In the genomic region with DNA sequence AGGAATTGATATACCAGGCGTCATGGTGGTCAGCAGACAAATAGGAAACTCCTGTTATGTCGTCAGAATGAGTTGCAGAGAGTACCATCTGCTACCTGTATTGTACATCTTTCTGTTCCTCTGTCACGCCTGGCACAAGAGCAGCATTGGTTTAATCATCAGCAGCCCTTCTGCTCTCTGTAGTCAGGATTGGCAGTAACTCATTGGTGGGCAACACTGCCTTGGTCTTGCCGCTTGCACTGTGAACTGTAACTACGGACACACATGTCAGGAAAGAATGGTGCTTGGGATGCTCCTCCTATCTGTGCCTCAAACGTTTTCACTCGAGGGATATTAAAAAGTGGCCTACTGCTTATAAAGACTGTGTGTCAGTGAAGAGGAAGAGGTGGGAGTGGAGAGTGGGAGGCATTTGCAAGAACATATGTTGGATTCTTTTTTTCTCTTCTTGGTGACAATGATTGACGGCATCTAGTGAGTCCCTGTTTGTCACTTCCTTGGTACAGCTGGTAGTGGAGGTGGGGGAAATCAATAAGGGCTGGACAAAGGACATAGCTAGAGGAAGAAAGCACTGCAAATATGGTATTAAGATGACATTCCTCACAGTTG, we compare ENCODE assay signal across 1 cellular context.
TF ChIP-seq lines count a peak whose summit lies in the region.

No MANE protein-coding gene starts in this region.

TF ChIP-seq in GM12878, 131 proteins besides CTCF, POLR2A, EP300 and RAD21 (continued from another document and continues in another):
- TF ChIP-seq FOXK2 (IDR thresholded peaks at IDR 0.05) (no peak), BMI1 (IDR thresholded peaks at IDR 0.05; ENCODE audit: borderline replicate concordance) (0 out of 2 replicates have a peak, but pooled peaks have one; percentile 54), LARP7 (IDR thresholded peaks at IDR 0.05) (no peak), RELA (IDR thresholded peaks at IDR 0.05; ENCODE audit: borderline replicate concordance, partially characterized antibody) (no peak), FOS (IDR thresholded peaks at IDR 0.05; ENCODE audit: borderline replicate concordance, extremely low read depth, insufficient read length) (no peak), CBX3 (IDR thresholded peaks at IDR 0.05; ENCODE audit: borderline replicate concordance, low read depth) (no peak), DPF2 (IDR thresholded peaks at IDR 0.05) (peak; percentile 20; the same call in 1 of the 2 replicates), MEF2A (IDR thresholded peaks at IDR 0.05; ENCODE audit: insufficient read depth, low read depth, low read length) (0 out of 2 replicates have a peak, but pooled peaks have one; percentile 31), SIN3A (IDR thresholded peaks at IDR 0.05; ENCODE audit: low read depth, low read length) (no peak), CHD2 (IDR thresholded peaks at IDR 0.05; ENCODE audit: borderline replicate concordance, low read depth, low read length) (no peak), ZSCAN29 (IDR thresholded peaks at IDR 0.05) (no peak), TAF1 (IDR thresholded peaks at IDR 0.05; ENCODE audit: borderline replicate concordance, low read depth, low read length) (no peak), SREBF1 (IDR thresholded peaks at IDR 0.05; ENCODE audit: low read length) (no peak), EGR1 (IDR thresholded peaks at IDR 0.05; ENCODE audit: borderline replicate concordance in 1 of 2, low read depth in 2 of 2, low read length in 2 of 2) (peak in 1 of 2 experiments; percentile 54; a peak in 1 of 3 replicates), RB1 (IDR thresholded peaks at IDR 0.05; ENCODE audit: borderline replicate concordance) (no peak), KLF5 (IDR thresholded peaks at IDR 0.05; ENCODE audit: partially characterized antibody) (no peak), KAT2A (conservative IDR thresholded peaks at IDR 0.05; ENCODE audit: control insufficient read depth, low read depth, low read length) (no peak), RCOR1 (conservative IDR thresholded peaks at IDR 0.05; ENCODE audit: low read depth, low read length) (no peak), FOXM1 (IDR thresholded peaks at IDR 0.05; ENCODE audit: low read depth, low read length) (no peak), HDAC2 (IDR thresholded peaks at IDR 0.05) (no peak), ZNF24 (IDR thresholded peaks at IDR 0.05) (no peak), MTA3 (IDR thresholded peaks at IDR 0.05; ENCODE audit: borderline replicate concordance, low read length) (no peak), IKZF2 (IDR thresholded peaks at IDR 0.05) (peak in 1 of 2 experiments; percentile 11; a peak in 1 of 4 replicates), ZNF217 (IDR thresholded peaks at IDR 0.05) (no peak), CREB1 (IDR thresholded peaks at IDR 0.05; ENCODE audit: low read depth) (0 out of 2 replicates have a peak, but pooled peaks have one; percentile 19), STAT1 (conservative IDR thresholded peaks at IDR 0.05) (no peak), SPI1 (IDR thresholded peaks at IDR 0.05; ENCODE audit: borderline replicate concordance, insufficient read depth, low read depth, low read length) (no peak; the same call in 1 of the 2 replicates), CEBPB (IDR thresholded peaks at IDR 0.05; ENCODE audit: borderline replicate concordance in 1 of 2, low read depth in 2 of 2, low read length in 2 of 2) (no peak), IKZF1 (conservative IDR thresholded peaks at IDR 0.05) (0 out of 2 replicates have a peak, but pooled peaks have one; percentile 12), NBN (IDR thresholded peaks at IDR 0.05) (no peak), BHLHE40 (IDR thresholded peaks at IDR 0.05; ENCODE audit: borderline replicate concordance in 1 of 2, low read depth in 2 of 2, low read length in 1 of 2) (peak in 1 of 2 experiments; percentile 49; a peak in 2 of 4 replicates), TARDBP (IDR thresholded peaks at IDR 0.05; ENCODE audit: borderline replicate concordance) (no peak), ZNF622 (IDR thresholded peaks at IDR 0.05) (no peak), SP1 (IDR thresholded peaks at IDR 0.05; ENCODE audit: low read depth, low read length) (peak; percentile 20), TCF12 (IDR thresholded peaks at IDR 0.05; ENCODE audit: low read depth, low read length) (0 out of 2 replicates have a peak, but pooled peaks have one; percentile 18), IRF4 (IDR thresholded peaks at IDR 0.05; ENCODE audit: low read depth, low read length) (0 out of 2 replicates have a peak, but pooled peaks have one; percentile 17), CREM (IDR thresholded peaks at IDR 0.05; ENCODE audit: low read depth) (peak; percentile 60), ZNF384 (IDR thresholded peaks at IDR 0.05; ENCODE audit: borderline replicate concordance, low read depth, low read length) (peak; percentile 54; the same call in 1 of the 2 replicates), ESRRA (IDR thresholded peaks at IDR 0.05; ENCODE audit: low read length) (no peak), GABPA (IDR thresholded peaks at IDR 0.05; ENCODE audit: low read depth) (0 out of 2 replicates have a peak, but pooled peaks have one; percentile 22), SUZ12 (IDR thresholded peaks at IDR 0.05; ENCODE audit: unreplicated experiment) (no peak), PAX8 (IDR thresholded peaks at IDR 0.05) (no peak), YY1 (IDR thresholded peaks at IDR 0.05; ENCODE audit: low read depth, low read length) (no peak), BRCA1 (IDR thresholded peaks at IDR 0.05; ENCODE audit: low read depth, low read length) (no peak), NR2C2 (IDR thresholded peaks at IDR 0.05; ENCODE audit: borderline replicate concordance, control insufficient read depth, insufficient read length, low read depth) (no peak), CBX5 (IDR thresholded peaks at IDR 0.05; ENCODE audit: low read depth) (0 out of 2 replicates have a peak, but pooled peaks have one; percentile 25), ZZZ3 (IDR thresholded peaks at IDR 0.05; ENCODE audit: control insufficient read depth, insufficient read length, low read depth) (no peak), MXI1 (IDR thresholded peaks at IDR 0.05; ENCODE audit: low read depth, low read length) (no peak), MTA2 (IDR thresholded peaks at IDR 0.05; ENCODE audit: low read depth) (peak; percentile 57; the same call in 1 of the 2 replicates)
- TF ChIP-seq, protein P1, sequence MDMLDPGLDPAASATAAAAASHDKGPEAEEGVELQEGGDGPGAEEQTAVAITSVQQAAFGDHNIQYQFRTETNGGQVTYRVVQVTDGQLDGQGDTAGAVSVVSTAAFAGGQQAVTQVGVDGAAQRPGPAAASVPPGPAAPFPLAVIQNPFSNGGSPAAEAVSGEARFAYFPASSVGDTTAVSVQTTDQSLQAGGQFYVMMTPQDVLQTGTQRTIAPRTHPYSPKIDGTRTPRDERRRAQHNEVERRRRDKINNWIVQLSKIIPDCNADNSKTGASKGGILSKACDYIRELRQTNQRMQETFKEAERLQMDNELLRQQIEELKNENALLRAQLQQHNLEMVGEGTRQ (IDR thresholded peaks at IDR 0.05; ENCODE audit: borderline replicate concordance, low read depth, low read length), result no peak
- TF ChIP-seq, protein P2, sequence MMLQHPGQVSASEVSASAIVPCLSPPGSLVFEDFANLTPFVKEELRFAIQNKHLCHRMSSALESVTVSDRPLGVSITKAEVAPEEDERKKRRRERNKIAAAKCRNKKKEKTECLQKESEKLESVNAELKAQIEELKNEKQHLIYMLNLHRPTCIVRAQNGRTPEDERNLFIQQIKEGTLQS (IDR thresholded peaks at IDR 0.05; ENCODE audit: borderline replicate concordance, extremely low read depth, low read depth, low read length), result no peak
- TF ChIP-seq, protein P3, sequence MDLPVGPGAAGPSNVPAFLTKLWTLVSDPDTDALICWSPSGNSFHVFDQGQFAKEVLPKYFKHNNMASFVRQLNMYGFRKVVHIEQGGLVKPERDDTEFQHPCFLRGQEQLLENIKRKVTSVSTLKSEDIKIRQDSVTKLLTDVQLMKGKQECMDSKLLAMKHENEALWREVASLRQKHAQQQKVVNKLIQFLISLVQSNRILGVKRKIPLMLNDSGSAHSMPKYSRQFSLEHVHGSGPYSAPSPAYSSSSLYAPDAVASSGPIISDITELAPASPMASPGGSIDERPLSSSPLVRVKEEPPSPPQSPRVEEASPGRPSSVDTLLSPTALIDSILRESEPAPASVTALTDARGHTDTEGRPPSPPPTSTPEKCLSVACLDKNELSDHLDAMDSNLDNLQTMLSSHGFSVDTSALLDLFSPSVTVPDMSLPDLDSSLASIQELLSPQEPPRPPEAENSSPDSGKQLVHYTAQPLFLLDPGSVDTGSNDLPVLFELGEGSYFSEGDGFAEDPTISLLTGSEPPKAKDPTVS (IDR thresholded peaks at IDR 0.05; ENCODE audit: low read depth, low read length), result no peak
- TF ChIP-seq, protein P4, sequence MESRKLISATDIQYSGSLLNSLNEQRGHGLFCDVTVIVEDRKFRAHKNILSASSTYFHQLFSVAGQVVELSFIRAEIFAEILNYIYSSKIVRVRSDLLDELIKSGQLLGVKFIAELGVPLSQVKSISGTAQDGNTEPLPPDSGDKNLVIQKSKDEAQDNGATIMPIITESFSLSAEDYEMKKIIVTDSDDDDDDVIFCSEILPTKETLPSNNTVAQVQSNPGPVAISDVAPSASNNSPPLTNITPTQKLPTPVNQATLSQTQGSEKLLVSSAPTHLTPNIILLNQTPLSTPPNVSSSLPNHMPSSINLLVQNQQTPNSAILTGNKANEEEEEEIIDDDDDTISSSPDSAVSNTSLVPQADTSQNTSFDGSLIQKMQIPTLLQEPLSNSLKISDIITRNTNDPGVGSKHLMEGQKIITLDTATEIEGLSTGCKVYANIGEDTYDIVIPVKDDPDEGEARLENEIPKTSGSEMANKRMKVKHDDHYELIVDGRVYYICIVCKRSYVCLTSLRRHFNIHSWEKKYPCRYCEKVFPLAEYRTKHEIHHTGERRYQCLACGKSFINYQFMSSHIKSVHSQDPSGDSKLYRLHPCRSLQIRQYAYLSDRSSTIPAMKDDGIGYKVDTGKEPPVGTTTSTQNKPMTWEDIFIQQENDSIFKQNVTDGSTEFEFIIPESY (IDR thresholded peaks at IDR 0.05), result no peak
- TF ChIP-seq, protein P5, sequence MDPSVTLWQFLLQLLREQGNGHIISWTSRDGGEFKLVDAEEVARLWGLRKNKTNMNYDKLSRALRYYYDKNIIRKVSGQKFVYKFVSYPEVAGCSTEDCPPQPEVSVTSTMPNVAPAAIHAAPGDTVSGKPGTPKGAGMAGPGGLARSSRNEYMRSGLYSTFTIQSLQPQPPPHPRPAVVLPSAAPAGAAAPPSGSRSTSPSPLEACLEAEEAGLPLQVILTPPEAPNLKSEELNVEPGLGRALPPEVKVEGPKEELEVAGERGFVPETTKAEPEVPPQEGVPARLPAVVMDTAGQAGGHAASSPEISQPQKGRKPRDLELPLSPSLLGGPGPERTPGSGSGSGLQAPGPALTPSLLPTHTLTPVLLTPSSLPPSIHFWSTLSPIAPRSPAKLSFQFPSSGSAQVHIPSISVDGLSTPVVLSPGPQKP (IDR thresholded peaks at IDR 0.05; ENCODE audit: low read depth, low read length), result no peak
- TF ChIP-seq, protein P6, sequence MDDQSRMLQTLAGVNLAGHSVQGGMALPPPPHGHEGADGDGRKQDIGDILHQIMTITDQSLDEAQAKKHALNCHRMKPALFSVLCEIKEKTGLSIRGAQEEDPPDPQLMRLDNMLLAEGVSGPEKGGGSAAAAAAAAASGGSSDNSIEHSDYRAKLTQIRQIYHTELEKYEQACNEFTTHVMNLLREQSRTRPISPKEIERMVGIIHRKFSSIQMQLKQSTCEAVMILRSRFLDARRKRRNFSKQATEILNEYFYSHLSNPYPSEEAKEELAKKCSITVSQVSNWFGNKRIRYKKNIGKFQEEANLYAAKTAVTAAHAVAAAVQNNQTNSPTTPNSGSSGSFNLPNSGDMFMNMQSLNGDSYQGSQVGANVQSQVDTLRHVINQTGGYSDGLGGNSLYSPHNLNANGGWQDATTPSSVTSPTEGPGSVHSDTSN (IDR thresholded peaks at IDR 0.05; ENCODE audit: insufficient replicate concordance, low read depth, low read length), result peak; percentile 88
- TF ChIP-seq, protein P7, sequence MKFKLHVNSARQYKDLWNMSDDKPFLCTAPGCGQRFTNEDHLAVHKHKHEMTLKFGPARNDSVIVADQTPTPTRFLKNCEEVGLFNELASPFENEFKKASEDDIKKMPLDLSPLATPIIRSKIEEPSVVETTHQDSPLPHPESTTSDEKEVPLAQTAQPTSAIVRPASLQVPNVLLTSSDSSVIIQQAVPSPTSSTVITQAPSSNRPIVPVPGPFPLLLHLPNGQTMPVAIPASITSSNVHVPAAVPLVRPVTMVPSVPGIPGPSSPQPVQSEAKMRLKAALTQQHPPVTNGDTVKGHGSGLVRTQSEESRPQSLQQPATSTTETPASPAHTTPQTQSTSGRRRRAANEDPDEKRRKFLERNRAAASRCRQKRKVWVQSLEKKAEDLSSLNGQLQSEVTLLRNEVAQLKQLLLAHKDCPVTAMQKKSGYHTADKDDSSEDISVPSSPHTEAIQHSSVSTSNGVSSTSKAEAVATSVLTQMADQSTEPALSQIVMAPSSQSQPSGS (IDR thresholded peaks at IDR 0.05; ENCODE audit: low read length), result peak; percentile 55; the same call in 1 of the 2 replicates
- TF ChIP-seq, protein P8, sequence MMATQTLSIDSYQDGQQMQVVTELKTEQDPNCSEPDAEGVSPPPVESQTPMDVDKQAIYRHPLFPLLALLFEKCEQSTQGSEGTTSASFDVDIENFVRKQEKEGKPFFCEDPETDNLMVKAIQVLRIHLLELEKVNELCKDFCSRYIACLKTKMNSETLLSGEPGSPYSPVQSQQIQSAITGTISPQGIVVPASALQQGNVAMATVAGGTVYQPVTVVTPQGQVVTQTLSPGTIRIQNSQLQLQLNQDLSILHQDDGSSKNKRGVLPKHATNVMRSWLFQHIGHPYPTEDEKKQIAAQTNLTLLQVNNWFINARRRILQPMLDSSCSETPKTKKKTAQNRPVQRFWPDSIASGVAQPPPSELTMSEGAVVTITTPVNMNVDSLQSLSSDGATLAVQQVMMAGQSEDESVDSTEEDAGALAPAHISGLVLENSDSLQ (IDR thresholded peaks at IDR 0.05), result peak; percentile 96
- TF ChIP-seq, protein P9, sequence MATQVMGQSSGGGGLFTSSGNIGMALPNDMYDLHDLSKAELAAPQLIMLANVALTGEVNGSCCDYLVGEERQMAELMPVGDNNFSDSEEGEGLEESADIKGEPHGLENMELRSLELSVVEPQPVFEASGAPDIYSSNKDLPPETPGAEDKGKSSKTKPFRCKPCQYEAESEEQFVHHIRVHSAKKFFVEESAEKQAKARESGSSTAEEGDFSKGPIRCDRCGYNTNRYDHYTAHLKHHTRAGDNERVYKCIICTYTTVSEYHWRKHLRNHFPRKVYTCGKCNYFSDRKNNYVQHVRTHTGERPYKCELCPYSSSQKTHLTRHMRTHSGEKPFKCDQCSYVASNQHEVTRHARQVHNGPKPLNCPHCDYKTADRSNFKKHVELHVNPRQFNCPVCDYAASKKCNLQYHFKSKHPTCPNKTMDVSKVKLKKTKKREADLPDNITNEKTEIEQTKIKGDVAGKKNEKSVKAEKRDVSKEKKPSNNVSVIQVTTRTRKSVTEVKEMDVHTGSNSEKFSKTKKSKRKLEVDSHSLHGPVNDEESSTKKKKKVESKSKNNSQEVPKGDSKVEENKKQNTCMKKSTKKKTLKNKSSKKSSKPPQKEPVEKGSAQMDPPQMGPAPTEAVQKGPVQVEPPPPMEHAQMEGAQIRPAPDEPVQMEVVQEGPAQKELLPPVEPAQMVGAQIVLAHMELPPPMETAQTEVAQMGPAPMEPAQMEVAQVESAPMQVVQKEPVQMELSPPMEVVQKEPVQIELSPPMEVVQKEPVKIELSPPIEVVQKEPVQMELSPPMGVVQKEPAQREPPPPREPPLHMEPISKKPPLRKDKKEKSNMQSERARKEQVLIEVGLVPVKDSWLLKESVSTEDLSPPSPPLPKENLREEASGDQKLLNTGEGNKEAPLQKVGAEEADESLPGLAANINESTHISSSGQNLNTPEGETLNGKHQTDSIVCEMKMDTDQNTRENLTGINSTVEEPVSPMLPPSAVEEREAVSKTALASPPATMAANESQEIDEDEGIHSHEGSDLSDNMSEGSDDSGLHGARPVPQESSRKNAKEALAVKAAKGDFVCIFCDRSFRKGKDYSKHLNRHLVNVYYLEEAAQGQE (IDR thresholded peaks at IDR 0.05; ENCODE audit: low read depth, low read length), result no peak
